14 cellular contexts compared by ENCODE assay signal in the genomic region with DNA sequence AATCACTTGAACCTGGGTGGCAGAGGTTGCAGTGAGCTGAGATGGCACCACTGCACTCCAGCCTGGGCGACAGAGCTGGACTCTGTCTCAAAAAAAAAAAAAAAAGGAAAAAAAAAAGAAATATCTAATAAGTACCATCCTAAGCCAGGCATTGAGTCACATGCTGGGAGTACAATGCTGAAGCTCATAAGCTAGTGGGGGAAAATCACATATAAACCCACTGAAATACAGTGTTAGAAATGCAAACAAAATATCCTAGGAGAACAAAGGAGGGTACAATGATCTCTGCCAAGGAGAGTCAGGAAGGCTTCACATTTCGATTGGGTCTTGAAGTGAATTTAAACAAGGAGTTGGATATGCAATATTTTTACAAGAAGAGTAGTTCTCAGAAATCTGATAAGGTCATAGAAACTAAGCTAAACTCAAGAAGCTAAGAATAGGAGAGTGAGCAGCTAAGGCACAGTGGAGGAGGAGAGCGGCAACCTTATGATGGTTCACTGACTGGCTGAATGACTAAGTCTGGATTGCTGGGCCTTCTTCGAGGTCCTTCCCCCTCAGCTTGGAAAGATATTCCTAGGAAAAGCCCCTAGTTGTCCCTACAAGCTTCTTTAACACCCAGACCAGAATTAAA.
DNase-seq lines count a peak whose midpoint lies in the region; ATAC-seq and TF ChIP-seq lines count a peak whose summit lies in the region.
"Had no signal": no experiment of that assay in that cellular context is flagged by ENCODE, and none has a peak within 500 bp of the region (broad histone marks: within the 10 kb centered on the region; RNA-seq: fewer than 3 reads in every experiment).

No MANE protein-coding gene starts in this region.

- H3K36me3 ChIP-seq in colonic mucosa = no peaks in the 10 kb centered on the region

- no peak overlapping the region for H3K27ac ChIP-seq in colonic mucosa

- H3K4me1 ChIP-seq in colonic mucosa = no peaks in the 10 kb centered on the region

- H3K4me1 Mint-ChIP-seq in HFFc6 (ENCODE audit: low read depth) = peaks cover 19% of the 10 kb centered on the region
- H3K4me1 Mint-ChIP-seq in T-helper 2 cell treated with Interferon-gamma antibody and Interleukin-4, amounts not matched to agents 5 μg/mL and 100 μg/mL, for 36 hours (ENCODE audit: low read depth) = peaks cover 44% of the 10 kb centered on the region
- no peaks in the 10 kb centered on the region for H3K4me1 Mint-ChIP-seq in mesothelial cell of epicardium

- ATAC-seq in GM21825 (IDR thresholded peaks at IDR 0.05; ENCODE audit: unreplicated experiment) = no peak
- ATAC-seq: right cardiac atrium, WTC11 had no signal

- no peak for DNase-seq in HFFc6
- DNase-seq in T-helper 2 cell treated with Interferon-gamma antibody and Interleukin-4, amounts not matched to agents 5 μg/mL and 100 μg/mL, for 36 hours (ENCODE audit: low spot score) = peak; percentile 15
- DNase-seq in choroid plexus epithelial cell (ENCODE audit: low read depth) = peak; percentile 49
- DNase-seq in putamen (ENCODE audit: low spot score) = peak; percentile 12
- DNase-seq in colonic mucosa = no peak
- no peak for DNase-seq in mesothelial cell of epicardium (ENCODE audit: low spot score in 2 of 2, unreplicated experiment in 2 of 2)
- DNase-seq: activated gamma-delta T cell; CD4-positive, alpha-beta T cell; NCI-H1105; NCI-H526; right cardiac atrium; Right ventricle myocardium superior had no signal

- H3K4me3 ChIP-seq in choroid plexus epithelial cell (ENCODE audit: low read depth, low read length) (no peak overlapping the region), colonic mucosa (no peak overlapping the region)

- TF ChIP-seq CTCF in HFFc6 (IDR thresholded peaks at IDR 0.05) = no peak
- TF ChIP-seq CTCF in choroid plexus epithelial cell (conservative IDR thresholded peaks at IDR 0.05; ENCODE audit: low read depth, low read length) = no peak
- TF ChIP-seq CTCF in colonic mucosa (IDR thresholded peaks at IDR 0.05) = no peak
- no peak for TF ChIP-seq CTCF in mesothelial cell of epicardium (IDR thresholded peaks at IDR 0.05; ENCODE audit: unreplicated experiment)

- H3K27ac Mint-ChIP-seq in HFFc6 (peak overlapping the region; percentile 52), mesothelial cell of epicardium (no peak overlapping the region)
- peak overlapping the region; percentile 65 for H3K27ac Mint-ChIP-seq in T-helper 2 cell treated with Interferon-gamma antibody and Interleukin-4, amounts not matched to agents 5 μg/mL and 100 μg/mL, for 36 hours
- H3K27ac Mint-ChIP-seq: CD4-positive, alpha-beta T cell; WTC11 had no signal

- no peaks in the 10 kb centered on the region for H3K9me3 Mint-ChIP-seq in HFFc6
- no peaks in the 10 kb centered on the region for H3K9me3 Mint-ChIP-seq in T-helper 2 cell treated with Interferon-gamma antibody and Interleukin-4, amounts not matched to agents 5 μg/mL and 100 μg/mL, for 36 hours
- no peaks in the 10 kb centered on the region for H3K9me3 Mint-ChIP-seq in mesothelial cell of epicardium
- H3K9me3 Mint-ChIP-seq: CD4-positive, alpha-beta T cell; WTC11 had no signal

- no peaks in the 10 kb centered on the region for H3K27me3 Mint-ChIP-seq in HFFc6 (ENCODE audit: insufficient read depth)
- H3K27me3 Mint-ChIP-seq in T-helper 2 cell treated with Interferon-gamma antibody and Interleukin-4, amounts not matched to agents 5 μg/mL and 100 μg/mL, for 36 hours (ENCODE audit: low read depth) = no peaks in the 10 kb centered on the region
- no peaks in the 10 kb centered on the region for H3K27me3 Mint-ChIP-seq in mesothelial cell of epicardium (ENCODE audit: low read depth)
- H3K27me3 Mint-ChIP-seq: CD4-positive, alpha-beta T cell had no signal

- H3K9me3 ChIP-seq in colonic mucosa = no peaks in the 10 kb centered on the region

- H3K9ac ChIP-seq in colonic mucosa (ENCODE audit: low read depth in 2 of 2, low read length in 2 of 2) = no peak overlapping the region

- intact Hi-C loops in colonic mucosa (cut with DNase I) = no loop called here

- H3K4me3 Mint-ChIP-seq in HFFc6 (no peak overlapping the region), mesothelial cell of epicardium (no peak overlapping the region)
- H3K4me3 Mint-ChIP-seq in T-helper 2 cell treated with Interferon-gamma antibody and Interleukin-4, amounts not matched to agents 5 μg/mL and 100 μg/mL, for 36 hours = peak overlapping the region; percentile 55
- H3K4me3 Mint-ChIP-seq: CD4-positive, alpha-beta T cell; WTC11 had no signal

- peaks cover 5% of the 10 kb centered on the region; the same call in 1 of the 2 replicates for H3K36me3 Mint-ChIP-seq in HFFc6 (ENCODE audit: low read depth)
- H3K36me3 Mint-ChIP-seq in T-helper 2 cell treated with Interferon-gamma antibody and Interleukin-4, amounts not matched to agents 5 μg/mL and 100 μg/mL, for 36 hours (ENCODE audit: low read depth) = peaks cover 36% of the 10 kb centered on the region
- H3K36me3 Mint-ChIP-seq in mesothelial cell of epicardium = peaks cover 5% of the 10 kb centered on the region
- H3K36me3 Mint-ChIP-seq: WTC11 had no signal

- no peaks in the 10 kb centered on the region for H3K27me3 ChIP-seq in colonic mucosa

Comparison
In these comparisons a context has a peak if more than half of its experiments do, and no peak if none do; other contexts are left out.
1. DNase-seq: peak in T-helper 2 cell treated with Interferon-gamma antibody and Interleukin-4, amounts not matched to agents 5 μg/mL and 100 μg/mL, for 36 hours (single experiment), choroid plexus epithelial cell (single experiment) and putamen (single experiment); none in HFFc6 (single experiment), colonic mucosa (single experiment) and mesothelial cell of epicardium (0 of 2).